9 cellular contexts compared by ENCODE assay signal in genomic region chr10:123136221-123136805, GRCh38. TPM values are rescaled to one million over a fixed set of nuclear protein-coding genes. Genes with fewer than 3 reads are reported as not detected.
DNase-seq lines count a peak whose midpoint lies in the region; ATAC-seq, FAIRE-seq and TF ChIP-seq lines count a peak whose summit lies in the region.
"Had no signal": no experiment of that assay in that cellular context is flagged by ENCODE, and none has a peak within 500 bp of the region (broad histone marks: within the 10 kb centered on the region; RNA-seq: fewer than 3 reads in every experiment).

No MANE protein-coding gene starts in this region.

- TF ChIP-seq POLR2A in GM12891 (IDR thresholded peaks at IDR 0.05; ENCODE audit: low read depth, low read length), result no peak

- H3K9me3 Mint-ChIP-seq in activated naive CD8-positive, alpha-beta T cell treated with anti-CD3 and anti-CD28 coated beads, Interleukin-2, amount 10 ng/mL, durations not matched to agents 7 days and 5 days, result no peaks in the 10 kb centered on the region

- H4K20me1 ChIP-seq in BLaER1, result peaks cover 67% of the 10 kb centered on the region
- no peaks in the 10 kb centered on the region for H4K20me1 ChIP-seq in neural cell (ENCODE audit: insufficient read depth)

- TF ChIP-seq EP300 in neural cell (conservative IDR thresholded peaks at IDR 0.05; ENCODE audit: poor library complexity, severe bottlenecking), result no peak

- peaks cover 59% of the 10 kb centered on the region for H3K4me1 ChIP-seq in BLaER1

- peaks cover 81% of the 10 kb centered on the region for H3K27me3 Mint-ChIP-seq in activated naive CD8-positive, alpha-beta T cell treated with anti-CD3 and anti-CD28 coated beads, Interleukin-2, amount 10 ng/mL, durations not matched to agents 7 days and 5 days

- H3K36me3 ChIP-seq in BLaER1, result no peaks in the 10 kb centered on the region
- no peaks in the 10 kb centered on the region for H3K36me3 ChIP-seq in neural cell (ENCODE audit: insufficient read depth, low read length)

- H3K4me3 Mint-ChIP-seq in activated naive CD8-positive, alpha-beta T cell treated with anti-CD3 and anti-CD28 coated beads, Interleukin-2, amount 10 ng/mL, durations not matched to agents 7 days and 5 days, result peak overlapping the region; percentile 55

- H3K9ac ChIP-seq in BLaER1 (no peak overlapping the region), neural cell (ENCODE audit: low read length) (no peak overlapping the region)

- POLR2A ChIA-PET in activated naive CD8-positive, alpha-beta T cell treated with anti-CD3 and anti-CD28 coated beads, Interleukin-2, amount 10 ng/mL, durations not matched to agents 7 days and 5 days (lab: Charles Lee), result interaction anchor here (1.0 kb wide), 1 partner anchor 14 kb away, joined by 3 read pairs; no protein-coding TSS in a partner anchor

- no peaks in the 10 kb centered on the region for H3K9me2 ChIP-seq in neural cell (ENCODE audit: insufficient read depth, low read length)

- peak overlapping the region; percentile 66 for H3K4me3 ChIP-seq in BLaER1
- H3K4me3 ChIP-seq in neural cell (ENCODE audit: low read length), result no peak overlapping the region

- FAIRE-seq in GM12891 (lab: Jason Lieb, UNC), result peak; percentile 31
- FAIRE-seq: bronchial epithelial cell had no signal

- H3K9me3 ChIP-seq in BLaER1 (peaks cover 20% of the 10 kb centered on the region), neural cell (ENCODE audit: low read length) (no peaks in the 10 kb centered on the region)

- H3K27ac Mint-ChIP-seq in activated naive CD8-positive, alpha-beta T cell treated with anti-CD3 and anti-CD28 coated beads, Interleukin-2, amount 10 ng/mL, durations not matched to agents 7 days and 5 days, result no peak overlapping the region

- H3K79me2 ChIP-seq in neural cell (replicated peaks; ENCODE audit: insufficient read depth, low read length), result no peaks in the 10 kb centered on the region

- TF ChIP-seq RAD21 in neural cell (conservative IDR thresholded peaks at IDR 0.05), result no peak

- peaks cover 26% of the 10 kb centered on the region for H3K4me1 Mint-ChIP-seq in activated naive CD8-positive, alpha-beta T cell treated with anti-CD3 and anti-CD28 coated beads, Interleukin-2, amount 10 ng/mL, durations not matched to agents 7 days and 5 days

- no peak for TF ChIP-seq CTCF in neural cell (IDR thresholded peaks at IDR 0.05; ENCODE audit: poor library complexity, severe bottlenecking)

- DNase-seq in GM12891 (ENCODE audit: insufficient read length, low spot score) (no peak), NCI-H1436 treated with DMSO at 0.1 percent for 48 hours (lab: John Stamatoyannopoulos, UW) (no peak), SHP77 (lab: John Stamatoyannopoulos, UW) (no peak), NCI-H2029 (lab: John Stamatoyannopoulos, UW) (no peak)
- DNase-seq in activated naive CD8-positive, alpha-beta T cell treated with anti-CD3 and anti-CD28 coated beads, Interleukin-2, amount 10 ng/mL, durations not matched to agents 7 days and 5 days, result no peak

- H3F3A ChIP-seq in neural cell (ENCODE audit: insufficient read depth, low read length, poor library complexity, severe bottlenecking), result no peaks in the 10 kb centered on the region

- no peak overlapping the region for H3K27ac ChIP-seq in BLaER1
- no peak overlapping the region for H3K27ac ChIP-seq in neural cell (ENCODE audit: low read length)

- no peak for ATAC-seq in activated naive CD8-positive, alpha-beta T cell treated with anti-CD3 and anti-CD28 coated beads, Interleukin-2, amount 10 ng/mL, durations not matched to agents 7 days and 5 days (ENCODE audit: low read depth)
- no peak for ATAC-seq in GM18870 (IDR thresholded peaks at IDR 0.05; ENCODE audit: unreplicated experiment)

- no peaks in the 10 kb centered on the region for H3K36me3 Mint-ChIP-seq in activated naive CD8-positive, alpha-beta T cell treated with anti-CD3 and anti-CD28 coated beads, Interleukin-2, amount 10 ng/mL, durations not matched to agents 7 days and 5 days

- peak overlapping the region; percentile 93 for H3K4me2 ChIP-seq in BLaER1
- H3K4me2 ChIP-seq in neural cell (ENCODE audit: low read length), result no peak overlapping the region

- H2AFZ ChIP-seq in neural cell (ENCODE audit: low read depth, low read length), result no peak overlapping the region

- H3K27me3 ChIP-seq in BLaER1, result peaks cover 100% of the 10 kb centered on the region
- peaks cover 100% of the 10 kb centered on the region for H3K27me3 ChIP-seq in neural cell (ENCODE audit: insufficient read depth, low read depth, low read length)

TF ChIP-seq in GM12891, 5 proteins besides CTCF, POLR2A, EP300 and RAD21:
- no peak for TF ChIP-seq SPI1 (IDR thresholded peaks at IDR 0.05; ENCODE audit: low read depth, low read length)
- TF ChIP-seq POLR2AphosphoS5 (IDR thresholded peaks at IDR 0.05; ENCODE audit: low read depth, low read length), result no peak
- no peak for TF ChIP-seq TAF1 (IDR thresholded peaks at IDR 0.05; ENCODE audit: low read depth, low read length)
- TF ChIP-seq PAX5 (IDR thresholded peaks at IDR 0.05; ENCODE audit: insufficient read depth, low read length, severe bottlenecking), result no peak
- no peak for TF ChIP-seq POU2F2 (IDR thresholded peaks at IDR 0.05; ENCODE audit: low read depth, low read length)

TF ChIP-seq in neural cell, 6 proteins besides CTCF, POLR2A, EP300 and RAD21:
- TF ChIP-seq MXI1 (conservative IDR thresholded peaks at IDR 0.05; ENCODE audit: poor library complexity, severe bottlenecking), result no peak
- TF ChIP-seq SMC3 (conservative IDR thresholded peaks at IDR 0.05; ENCODE audit: poor library complexity), result no peak
- TF ChIP-seq POLR2AphosphoS5 (IDR thresholded peaks at IDR 0.05), result peak; percentile 3
- no peak for TF ChIP-seq REST (IDR thresholded peaks at IDR 0.05; ENCODE audit: borderline replicate concordance)
- no peak for TF ChIP-seq TAF1 (IDR thresholded peaks at IDR 0.05; ENCODE audit: low read depth)
- TF ChIP-seq EZH2 (IDR thresholded peaks at IDR 0.05; ENCODE audit: borderline replicate concordance, insufficient read depth, low read length, poor library complexity, severe bottlenecking), result peak; percentile 98
TF ChIP-seq in neural cell: peak in this region for 2.

RNA-seq across cellular contexts. Expression of gene HMX3, which starts 0.5 kb away (rescaled TPM):
- polyA plus RNA-seq in GM12891 (2012; ENCODE audit: low read depth, missing spikeins), result 15.9 TPM
- total RNA-seq in activated naive CD8-positive, alpha-beta T cell treated with anti-CD3 and anti-CD28 coated beads, Interleukin-2, amount 10 ng/mL, durations not matched to agents 7 days and 5 days, result not detected
- polyA plus RNA-seq in neural cell, result not detected in 2 replicates
- polyA minus RNA-seq in neural cell, result not detected in 2 replicates
- total RNA-seq: bronchial epithelial cell had no signal

RNA-seq across cellular contexts. Expression of gene HMX2, which starts 11.6 kb away (rescaled TPM):
- 14.7 TPM for polyA plus RNA-seq in GM12891 (2012; ENCODE audit: low read depth, missing spikeins)
- not detected for total RNA-seq in activated naive CD8-positive, alpha-beta T cell treated with anti-CD3 and anti-CD28 coated beads, Interleukin-2, amount 10 ng/mL, durations not matched to agents 7 days and 5 days
- polyA plus RNA-seq in neural cell, result not detected in 2 replicates
- not detected in 2 replicates for polyA minus RNA-seq in neural cell
- total RNA-seq: bronchial epithelial cell had no signal

RNA-seq across cellular contexts. Expression of gene BUB3, which starts 17.9 kb away (rescaled TPM):
- polyA plus RNA-seq in GM12891 (2012; ENCODE audit: low read depth, missing spikeins), result 181 TPM
- total RNA-seq in activated naive CD8-positive, alpha-beta T cell treated with anti-CD3 and anti-CD28 coated beads, Interleukin-2, amount 10 ng/mL, durations not matched to agents 7 days and 5 days, result 100 to 1,000 TPM; 254 to 265 TPM
- polyA plus RNA-seq in neural cell, result 127 and 162 TPM in 2 replicates
- polyA minus RNA-seq in neural cell, result 140 and 152 TPM in 2 replicates
